ENCODE assay signal across 2 cellular contexts in genomic region chr5:36133009-36133408, GRCh38.
A peak's percentile ranks its signal among the peaks of the same experiment; 100 is the strongest.
ATAC-seq and TF ChIP-seq lines count a peak whose summit lies in the region.
"Not testable (repeated sequence)": the region's sequence is repeated elsewhere in the genome, so short reads cannot be mapped to it uniquely, and the experiment has no call there.

No MANE protein-coding gene starts in this region.

- TF ChIP-seq CTCF in HEK293 (tag by site-specific recombination; IDR thresholded peaks at IDR 0.05): not testable (repeated sequence)

- H3K27ac ChIP-seq in HEK293 (ENCODE audit: extremely low read depth, low read depth, low read length): not testable (repeated sequence)

- POLR2A ChIA-PET in HEK293 (lab: Yijun Ruan, JAX): interaction anchor here (0.5 kb wide), 1 partner anchor 20 kb away, joined by 4 read pairs; no protein-coding TSS in a partner anchor

- peaks cover 0 to 12% of the 10 kb centered on the region in 2 experiments; a peak in 1 of 3 replicates for H3K36me3 ChIP-seq in HEK293 (ENCODE audit: control insufficient read depth in 2 of 2, insufficient read depth in 1 of 2, low read length in 2 of 2)

- ATAC-seq in SK-N-SH treated with all-trans-retinoic acid at 6 μM for 48 hours: not testable (repeated sequence)

- H3K4me3 ChIP-seq in HEK293 (ENCODE audit: low read depth, low read length): not testable (repeated sequence)

- CTCF ChIA-PET in HEK293 (lab: Yijun Ruan, JAX): interaction anchor here (0.6 kb wide), 2 partner anchors 74 to 105 kb away, joined by 3 read pairs; no protein-coding TSS in a partner anchor

- not testable (repeated sequence) for H3K4me1 ChIP-seq in HEK293 (ENCODE audit: control insufficient read depth, insufficient read depth, low read length)

- H3K9me3 ChIP-seq in HEK293 (ENCODE audit: control insufficient read depth, insufficient read depth, low read depth, low read length): not testable (repeated sequence)

TF ChIP-seq in HEK293, 187 proteins besides CTCF, POLR2A, EP300 and RAD21:
- TF ChIP-seq ZNF146 (tag by site-specific recombination; IDR thresholded peaks at IDR 0.05): peak; percentile 60

TF ChIP-seq in SK-N-SH treated with all-trans-retinoic acid at 6 μM for 48 hours, 23 proteins besides CTCF, POLR2A, EP300 and RAD21:
- peak; percentile 71 for TF ChIP-seq ZNF8 (CRISPR knock-in tag; IDR thresholded peaks at IDR 0.05)
TF ChIP-seq in SK-N-SH treated with all-trans-retinoic acid at 6 μM for 48 hours: peak in this region for 1; not testable (repeated sequence) for 22.
